Comparison of ENCODE assay signal across 1 cellular context in the genomic region with DNA sequence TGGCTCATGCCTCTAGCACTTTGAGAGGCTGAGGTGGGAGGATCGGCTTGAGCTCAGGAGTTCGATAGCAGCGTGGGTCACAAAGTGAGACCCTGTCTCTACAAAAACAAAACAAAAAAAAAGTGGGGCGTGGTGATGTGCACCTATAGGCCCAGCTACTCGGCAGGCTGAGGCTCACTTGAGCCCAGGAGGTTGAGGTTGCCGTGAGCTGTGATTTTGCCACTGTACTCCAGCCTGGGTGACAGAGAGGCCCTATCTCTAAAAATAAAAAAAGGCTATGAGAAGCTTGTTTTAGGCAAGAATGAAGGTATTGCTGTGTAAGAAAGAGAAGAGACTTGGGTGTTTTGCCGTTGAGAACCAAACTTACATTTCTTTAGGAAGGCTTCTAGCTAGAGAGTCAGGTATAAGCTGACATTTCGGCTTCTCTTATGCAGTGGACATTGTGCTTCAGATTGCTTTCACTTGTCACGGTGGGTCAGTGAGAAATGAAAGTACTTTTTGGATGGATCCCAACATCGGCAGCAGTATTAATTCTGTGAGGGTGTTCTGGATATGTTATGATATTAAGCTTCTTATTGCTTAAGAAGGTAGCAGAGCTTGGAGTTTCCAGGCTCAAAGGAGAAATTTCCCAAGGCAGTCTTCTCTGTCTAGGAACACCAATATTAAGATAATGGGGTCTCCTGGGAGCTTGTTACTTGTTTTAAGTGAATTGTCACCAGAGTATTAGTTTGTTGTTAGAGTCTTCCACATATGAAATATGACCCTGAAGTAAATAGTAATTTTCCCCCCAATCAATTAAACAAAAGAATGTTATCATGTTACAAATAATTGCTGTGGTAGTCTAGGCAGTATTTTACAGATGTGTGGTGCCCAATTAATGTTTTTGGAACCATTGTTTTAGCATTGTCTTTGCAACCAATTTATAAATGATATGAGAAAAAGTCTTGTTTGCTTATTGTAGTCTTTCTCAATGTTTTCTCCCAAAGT.
TF ChIP-seq lines count a peak whose summit lies in the region.

No MANE protein-coding gene starts in this region.

TF ChIP-seq in HEK293, 187 proteins besides CTCF, POLR2A, EP300 and RAD21 (continued from another document):
- no peak for TF ChIP-seq HOXC10 (CRISPR knock-in tag; IDR thresholded peaks at IDR 0.05)
- 0 out of 2 replicates have a peak, but pooled peaks have one; percentile 29 for TF ChIP-seq WT1 (tag by site-specific recombination; IDR thresholded peaks at IDR 0.05)
- TF ChIP-seq SP7 (tag by site-specific recombination; IDR thresholded peaks at IDR 0.05) = peak; percentile 95
- TF ChIP-seq ZNF624 (tag by site-specific recombination; IDR thresholded peaks at IDR 0.05) = no peak
TF ChIP-seq in HEK293: peak in this region for 5.
